8 cellular contexts compared by ENCODE assay signal in the genomic region with DNA sequence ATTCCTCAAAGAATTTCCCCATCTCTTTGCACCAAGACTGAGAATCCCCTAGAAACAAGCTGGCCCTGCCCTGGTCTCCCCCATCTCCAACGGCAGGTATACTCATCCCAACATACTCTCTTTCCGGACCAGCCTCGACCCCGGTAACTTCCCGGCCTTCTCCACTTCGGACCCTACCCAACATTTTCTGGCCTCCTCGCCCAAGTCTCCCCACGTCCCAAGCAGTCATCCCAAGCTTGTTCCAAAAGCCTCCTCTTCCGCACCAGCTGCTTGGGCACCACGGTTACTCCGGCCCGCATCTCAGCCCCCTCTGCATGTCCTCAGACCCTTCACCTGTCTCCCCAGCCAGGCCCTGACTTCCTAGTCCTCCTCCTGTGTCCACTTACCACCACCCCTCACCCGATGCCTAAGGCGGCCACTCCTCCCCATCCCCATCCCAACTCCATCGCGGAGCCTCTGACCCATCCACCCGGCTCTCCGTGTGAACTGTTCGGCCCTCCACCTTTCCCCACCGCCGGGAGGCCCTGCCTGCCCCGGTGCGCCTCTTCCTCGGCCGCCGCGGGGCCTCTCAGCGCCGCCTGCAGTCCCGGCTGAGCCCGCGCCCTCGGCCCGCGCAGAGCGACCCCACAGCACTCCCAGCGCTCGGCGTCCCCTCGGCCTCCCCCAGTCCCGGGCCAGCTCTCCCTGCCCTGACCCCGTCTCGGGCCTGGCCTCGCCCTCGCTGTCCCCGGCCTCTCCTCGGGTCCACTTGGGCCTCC. TPM values are rescaled to one million over a fixed set of nuclear protein-coding genes. Genes with fewer than 3 reads are reported as not detected.
DNase-seq lines count a peak whose midpoint lies in the region; FAIRE-seq and TF ChIP-seq lines count a peak whose summit lies in the region.

No MANE protein-coding gene starts in this region.

- TF ChIP-seq CTCF in LNCAP (IDR thresholded peaks at IDR 0.05) (0 out of 2 replicates have a peak, but pooled peaks have one; percentile 27), esophagus muscularis mucosa (IDR thresholded peaks at IDR 0.05) (peak; percentile 18 to 45 (median 30)), nephron progenitor cell (IDR thresholded peaks at IDR 0.05) (no peak)

- peaks cover 28 to 62% (median 52%) of the 10 kb centered on the region in 4 donors for H3K4me1 ChIP-seq in esophagus muscularis mucosa

- no peak for TF ChIP-seq EP300 in esophagus muscularis mucosa (IDR thresholded peaks at IDR 0.05)

- H3K36me3 ChIP-seq in esophagus muscularis mucosa = peaks cover 0 to 22% (median 10%) of the 10 kb centered on the region in 4 donors

- peak overlapping the region; percentile 92 to 98 (median 98) for H3K27ac ChIP-seq in esophagus muscularis mucosa (replicated peaks in 1 of 4)

- TF ChIP-seq POLR2A in esophagus muscularis mucosa (IDR thresholded peaks at IDR 0.05; ENCODE audit: low read depth) = no peak

- DNase-seq in NCI-H2227 (lab: John Stamatoyannopoulos, UW; ENCODE audit: unreplicated experiment) (peak; percentile 18), NCI-H2227 treated with DMSO at 0.1 percent for 48 hours (lab: John Stamatoyannopoulos, UW) (no peak), activated T-cell treated with anti-CD3 and anti-CD28 coated beads for 24 hours (ENCODE audit: low read depth) (peak; percentile 4), esophagus muscularis mucosa (ENCODE audit: extremely low spot score) (no peak), nephron progenitor cell (peak; percentile 59), GDM1 (lab: John Stamatoyannopoulos, UW) (no peak), GM19239 (ENCODE audit: insufficient read length, low spot score) (no peak)

- FAIRE-seq in GM19239 (lab: Jason Lieb, UNC) = no peak

- H3K9me3 ChIP-seq in esophagus muscularis mucosa = no peaks in the 10 kb centered on the region

- peak overlapping the region; percentile 91 for H3K4me3 Mint-ChIP-seq in nephron progenitor cell

- intact Hi-C loops in esophagus muscularis mucosa (cut with DNase I) = loop anchor here (10.0 kb wide), 1 partner anchor 153 kb away; a partner anchor contains a TSS

- peak overlapping the region; percentile 91 to 99 (median 94) for H3K4me3 ChIP-seq in esophagus muscularis mucosa

- peaks cover 9% of the 10 kb centered on the region for H3K36me3 Mint-ChIP-seq in nephron progenitor cell (ENCODE audit: low read depth)

- peaks cover 69% of the 10 kb centered on the region for H3K4me1 Mint-ChIP-seq in nephron progenitor cell

- peak overlapping the region; percentile 95 for H3K27ac Mint-ChIP-seq in nephron progenitor cell

- no peaks in the 10 kb centered on the region for H3K9me3 Mint-ChIP-seq in nephron progenitor cell

- peaks cover 16% of the 10 kb centered on the region for H3K27me3 Mint-ChIP-seq in nephron progenitor cell (ENCODE audit: low read depth, poor library complexity)

- WGBS in esophagus muscularis mucosa = 12% methylated on average over 37 of the region's 47 CpGs

- H3K27me3 ChIP-seq in esophagus muscularis mucosa = no peaks in the 10 kb centered on the region

RNA-seq across cellular contexts. Expression of a gene that starts 1.0 kb away (rescaled TPM):
- total RNA-seq in esophagus muscularis mucosa = 10 to 100 TPM; 36.5 to 54.9 (median 47.8) TPM

RNA-seq across cellular contexts. Expression of a gene that starts 45.2 kb away (rescaled TPM):
- total RNA-seq in esophagus muscularis mucosa = 10 to 100 TPM; 62.0 to 89.3 (median 76.1) TPM

Comparison
In these comparisons a context has a peak if more than half of its experiments do, and no peak if none do; other contexts are left out.
1. DNase-seq: peak in NCI-H2227 (single experiment), activated T-cell treated with anti-CD3 and anti-CD28 coated beads for 24 hours (single experiment) and nephron progenitor cell (single experiment); none in NCI-H2227 treated with DMSO at 0.1 percent for 48 hours (single experiment), esophagus muscularis mucosa (single experiment), GDM1 (single experiment) and GM19239 (single experiment).